23 cellular contexts compared by ENCODE assay signal in genomic region chr2:11867926-11868325, GRCh38.
DNase-seq lines count a peak whose midpoint lies in the region; ATAC-seq and TF ChIP-seq lines count a peak whose summit lies in the region.
"Had no signal": no experiment of that assay in that cellular context is flagged by ENCODE, and none has a peak within 500 bp of the region (broad histone marks: within the 10 kb centered on the region; RNA-seq: fewer than 3 reads in every experiment).

No MANE protein-coding gene starts in this region.

- POLR2A ChIA-PET in MCF 10A (lab: Yijun Ruan, JAX) = interaction anchor here (0.6 to 1.3 kb wide), 5 partner anchors 46 to 849 kb away, joined by 3 to 6 read pairs (median 3); partner anchors contain the start of gene TRIB2

- CTCF ChIA-PET in MCF 10A (lab: Yijun Ruan, JAX) = interaction anchor here (1.0 to 2.1 kb wide), 2 partner anchors 84 to 1139 kb away, joined by 3 to 7 read pairs; no protein-coding TSS in a partner anchor

- intact Hi-C loops in MCF 10A (cut with micrococcal nuclease) (loop anchor here (10.0 kb wide), 1 partner anchor 447 kb away; no protein-coding TSS in a partner anchor), breast epithelium (cut with DNase I; ENCODE audit: low total_unique reads) (no loop called here)

- TF ChIP-seq CTCF in MCF 10A (IDR thresholded peaks at IDR 0.05; ENCODE audit: unreplicated experiment) (no peak), breast epithelium (IDR thresholded peaks at IDR 0.05) (no peak)

- no peaks in the 10 kb centered on the region for H3K27me3 ChIP-seq in breast epithelium
- H3K27me3 ChIP-seq: cardiac muscle cell, dorsolateral prefrontal cortex, esophagus muscularis mucosa, Peyer's patch had no signal

- H3K9me3 Mint-ChIP-seq in MCF 10A (ENCODE audit: unreplicated experiment) = no peaks in the 10 kb centered on the region
- H3K9me3 Mint-ChIP-seq: activated T-helper 2 cell treated with anti-CD3 and anti-CD28 coated beads, Interferon-gamma antibody, Interleukin-2, Interleukin-4, amounts not matched to agents 10 μg/mL and 5 μg/mL and 100 μg/mL, durations not matched to agents 14 hours and 24 hours and 36 hours; CD14-positive monocyte; neural crest cell had no signal

- BruUV-seq in MCF 10A (replicated peaks; lab: Mats Ljungman, UMichigan) = no TSS peak

- ATAC-seq in GM18505 (IDR thresholded peaks at IDR 0.05; ENCODE audit: unreplicated experiment) (no peak), GM19328 (IDR thresholded peaks at IDR 0.05; ENCODE audit: unreplicated experiment) (no peak), HG02973 (IDR thresholded peaks at IDR 0.05; ENCODE audit: unreplicated experiment) (no peak)
- ATAC-seq: left cardiac atrium, psoas muscle had no signal

- no peak for TF ChIP-seq POLR2A in breast epithelium (IDR thresholded peaks at IDR 0.05)
- no peak for TF ChIP-seq POLR2A in GM18505 (IDR thresholded peaks at IDR 0.05; ENCODE audit: borderline replicate concordance, extremely low read depth, insufficient read depth, insufficient read length)

- no peaks in the 10 kb centered on the region for H3K27me3 Mint-ChIP-seq in MCF 10A (ENCODE audit: insufficient read depth, unreplicated experiment)

- no peaks in the 10 kb centered on the region for H3K36me3 Mint-ChIP-seq in MCF 10A (ENCODE audit: insufficient read depth, unreplicated experiment)
- H3K36me3 Mint-ChIP-seq: CD14-positive monocyte had no signal

- H3K27ac Mint-ChIP-seq in MCF 10A (ENCODE audit: low read depth, unreplicated experiment) = peak overlapping the region; percentile 70
- H3K27ac Mint-ChIP-seq: activated T-helper 2 cell treated with anti-CD3 and anti-CD28 coated beads, Interferon-gamma antibody, Interleukin-2, Interleukin-4, amounts not matched to agents 10 μg/mL and 5 μg/mL and 100 μg/mL, durations not matched to agents 14 hours and 24 hours and 36 hours; CD14-positive monocyte had no signal

- DNase-seq in MCF 10A (ENCODE audit: unreplicated experiment) (peak; percentile 89), breast epithelium (ENCODE audit: low spot score in 2 of 2) (no peak), NCI-H510A (lab: John Stamatoyannopoulos, UW) (peak; percentile 61), ecto neural progenitor cell (ENCODE audit: low spot score) (peak; percentile 32), NCI-H1436 (lab: John Stamatoyannopoulos, UW) (no peak)
- DNase-seq: DMS 273 treated with DMSO at 0.1 percent for 48 hours, dorsolateral prefrontal cortex, left cardiac atrium, midbrain, NCI-H1436 treated with DMSO at 0.1 percent for 48 hours, Peyer's patch, psoas muscle, SK-N-SH, T1000 had no signal

- no peaks in the 10 kb centered on the region for H3K36me3 ChIP-seq in breast epithelium
- H3K36me3 ChIP-seq: cardiac muscle cell, esophagus muscularis mucosa, Peyer's patch had no signal

- no peaks in the 10 kb centered on the region for H3K9me3 ChIP-seq in breast epithelium
- H3K9me3 ChIP-seq: esophagus muscularis mucosa, Peyer's patch, psoas muscle, SK-N-SH had no signal

- no peak overlapping the region for H3K4me3 Mint-ChIP-seq in MCF 10A (ENCODE audit: unreplicated experiment)
- H3K4me3 Mint-ChIP-seq: CD14-positive monocyte, neural crest cell had no signal

- peaks cover 27% of the 10 kb centered on the region for H3K4me1 Mint-ChIP-seq in MCF 10A (ENCODE audit: insufficient read depth, unreplicated experiment)

- no peaks in the 10 kb centered on the region for H3K4me1 ChIP-seq in breast epithelium

- H3K4me3 ChIP-seq in breast epithelium = no peak overlapping the region
- H3K4me3 ChIP-seq: cardiac muscle cell, dorsolateral prefrontal cortex, esophagus muscularis mucosa, Peyer's patch, psoas muscle had no signal

- no peak overlapping the region for H3K27ac ChIP-seq in breast epithelium
- H3K27ac ChIP-seq: cardiac muscle cell, dorsolateral prefrontal cortex, esophagus muscularis mucosa, KMS-11, Peyer's patch, psoas muscle had no signal

Comparison
In these comparisons a context has a peak if more than half of its experiments do, and no peak if none do; other contexts are left out.
1. DNase-seq: peak in MCF 10A (single experiment), NCI-H510A (single experiment) and ecto neural progenitor cell (single experiment); none in breast epithelium (0 of 2) and NCI-H1436 (single experiment).